In genomic region chr5:180122875-180123274, GRCh38 we compare ENCODE assay signal across 37 cellular contexts.
"Had no signal": no experiment of that assay in that cellular context is flagged by ENCODE, and none has a peak within 500 bp of the region (broad histone marks: within the 10 kb centered on the region; RNA-seq: fewer than 3 reads in every experiment).

No MANE protein-coding gene starts in this region.

- FAIRE-seq: astrocyte had no signal

- H3K27ac ChIP-seq: adrenal gland, body of pancreas, brain microvascular endothelial cell, breast epithelium, cardiac muscle cell had no signal

- H3K36me3 Mint-ChIP-seq: activated CD4-positive, alpha-beta memory T cell treated with anti-CD3 and anti-CD28 coated beads for 36 hours; activated naive CD4-positive, alpha-beta T cell treated with anti-CD3 and anti-CD28 coated beads, Interleukin-2, amount 10 ng/mL, durations not matched to agents 7 days and 5 days; activated naive CD4-positive, alpha-beta T cell treated with anti-CD3 and anti-CD28 coated beads, Interleukin-2, amount 50 U/mL, for 72 hours; activated naive CD8-positive, alpha-beta T cell treated with anti-CD3 and anti-CD28 coated beads for 36 hours had no signal

- H3K36me3 ChIP-seq: adrenal gland, brain microvascular endothelial cell, breast epithelium, cardiac muscle cell had no signal

- ATAC-seq: activated CD8-positive, alpha-beta T cell treated with anti-CD3 and anti-CD28 coated beads for 36 hours; activated naive CD4-positive, alpha-beta T cell treated with anti-CD3 and anti-CD28 coated beads, Interleukin-2, amount 50 U/mL, for 72 hours; activated T-cell treated with anti-CD3 and anti-CD28 coated beads, Interleukin-2, amount 50 U/mL, for 4 hours; activated T-cell treated with anti-CD3 and anti-CD28 coated beads, Interleukin-2, amount 50 U/mL, for 72 hours; activated T-helper 17 cell treated with anti-CD3 and anti-CD28 coated beads, Interleukin-2, amount 50 U/mL, for 72 hours; body of pancreas had no signal

- H3K4me3 Mint-ChIP-seq: activated B cell treated with CpG ODN at 0.5 μM for 24 hours; activated CD4-positive, alpha-beta memory T cell treated with anti-CD3 and anti-CD28 coated beads for 36 hours; activated CD4-positive, alpha-beta T cell treated with anti-CD3 and anti-CD28 coated beads, Interleukin-2, amount 10 ng/mL, durations not matched to agents 24 days and 14 days; activated CD8-positive, alpha-beta T cell treated with anti-CD3 and anti-CD28 coated beads for 36 hours; activated naive CD4-positive, alpha-beta T cell treated with anti-CD3 and anti-CD28 coated beads, Interleukin-2, amount 10 ng/mL, durations not matched to agents 7 days and 5 days; activated naive CD8-positive, alpha-beta T cell treated with anti-CD3 and anti-CD28 coated beads for 36 hours; activated T-cell treated with anti-CD3 and anti-CD28 coated beads, Interleukin-2, amount 50 U/mL, for 4 hours; activated T-cell treated with anti-CD3 and anti-CD28 coated beads, Interleukin-2, amount 50 U/mL, for 72 hours; activated T-helper 1 cell treated with anti-CD3 and anti-CD28 coated beads, Interleukin-12 subunit alpha, Interleukin-12 subunit beta, Interleukin-2, Interleukin-4 antibody, amounts not matched to agents 30 ng/mL and 10 ng/mL and 1 ng/mL, durations not matched to agents 14 hours and 24 hours and 36 hours; activated T-helper 17 cell treated with anti-CD3 and anti-CD28 coated beads, Interleukin-2, amount 50 U/mL, for 72 hours; central memory CD8-positive, alpha-beta T cell; T-helper 1 cell treated with Interleukin-12 subunit alpha and Interleukin-12 subunit beta and Interleukin-4 antibody, amounts not matched to agents 30 μg/mL and 1 μg/mL, for 36 hours; T-helper 2 cell treated with Interferon-gamma antibody and Interleukin-4, amounts not matched to agents 5 μg/mL and 100 μg/mL, for 36 hours had no signal

- H3K9me3 Mint-ChIP-seq: activated B cell treated with CpG ODN at 0.5 μM for 24 hours; activated CD4-positive, alpha-beta memory T cell treated with anti-CD3 and anti-CD28 coated beads for 36 hours; activated CD4-positive, alpha-beta T cell treated with anti-CD3 and anti-CD28 coated beads, Interleukin-2, amount 10 ng/mL, durations not matched to agents 24 days and 14 days; activated CD8-positive, alpha-beta T cell treated with anti-CD3 and anti-CD28 coated beads for 36 hours; activated naive CD4-positive, alpha-beta T cell treated with anti-CD3 and anti-CD28 coated beads, Interleukin-2, amount 10 ng/mL, durations not matched to agents 7 days and 5 days; activated naive CD4-positive, alpha-beta T cell treated with anti-CD3 and anti-CD28 coated beads, Interleukin-2, amount 50 U/mL, for 72 hours; activated naive CD8-positive, alpha-beta T cell treated with anti-CD3 and anti-CD28 coated beads for 36 hours; activated T-cell treated with anti-CD3 and anti-CD28 coated beads, Interleukin-2, amount 50 U/mL, for 4 hours; activated T-cell treated with anti-CD3 and anti-CD28 coated beads, Interleukin-2, amount 50 U/mL, for 72 hours; activated T-helper 1 cell treated with anti-CD3 and anti-CD28 coated beads, Interleukin-12 subunit alpha, Interleukin-12 subunit beta, Interleukin-2, Interleukin-4 antibody, amounts not matched to agents 30 ng/mL and 10 ng/mL and 1 ng/mL, durations not matched to agents 14 hours and 24 hours and 36 hours; activated T-helper 17 cell treated with anti-CD3 and anti-CD28 coated beads, Interleukin-2, amount 50 U/mL, for 72 hours; central memory CD8-positive, alpha-beta T cell; T-helper 1 cell treated with Interleukin-12 subunit alpha and Interleukin-12 subunit beta and Interleukin-4 antibody, amounts not matched to agents 30 μg/mL and 1 μg/mL, for 36 hours; T-helper 2 cell treated with Interferon-gamma antibody and Interleukin-4, amounts not matched to agents 5 μg/mL and 100 μg/mL, for 36 hours had no signal

- H3K9me3 ChIP-seq: adrenal gland, body of pancreas, breast epithelium had no signal

- H3K4me1 ChIP-seq: adrenal gland had no signal

- DNase-seq: activated B cell treated with CpG ODN at 0.5 μM for 24 hours; activated CD4-positive, alpha-beta memory T cell treated with anti-CD3 and anti-CD28 coated beads for 36 hours; activated CD4-positive, alpha-beta T cell treated with anti-CD3 and anti-CD28 coated beads for 4 hours; activated CD4-positive, alpha-beta T cell treated with anti-CD3 and anti-CD28 coated beads, Interleukin-2, amount 10 ng/mL, durations not matched to agents 24 days and 14 days; activated CD4-positive, alpha-beta T cell treated with anti-CD3 and anti-CD28 coated beads, Interleukin-2, amount 50 U/mL, for 1 hour; activated CD4-positive, alpha-beta T cell treated with anti-CD3 and anti-CD28 coated beads, Interleukin-2, amount 50 U/mL, for 4 hours; activated CD4-positive, CD25-positive, alpha-beta regulatory T cell treated with anti-CD3 and anti-CD28 coated beads, Interleukin-2, amount 50 U/mL, for 72 hours; activated CD8-positive, alpha-beta memory T cell treated with anti-CD3 and anti-CD28 coated beads, Interleukin-2, amount 50 U/mL, for 4 hours; activated CD8-positive, alpha-beta T cell treated with anti-CD3 and anti-CD28 coated beads for 36 hours; activated effector memory CD4-positive, alpha-beta T cell treated with anti-CD3 and anti-CD28 coated beads, Interleukin-2, amount 50 U/mL, for 16 hours; activated gamma-delta T cell treated with Interleukin-2 at 50 U/mL for 16 hours; activated naive CD4-positive, alpha-beta T cell; activated naive CD4-positive, alpha-beta T cell treated with anti-CD3 and anti-CD28 coated beads, Interleukin-2, amount 10 ng/mL, durations not matched to agents 7 days and 5 days; activated naive CD8-positive, alpha-beta T cell treated with anti-CD3 and anti-CD28 coated beads for 36 hours; activated T-cell treated with anti-CD3 and anti-CD28 coated beads for 4 hours; activated T-cell treated with anti-CD3 and anti-CD28 coated beads, Interleukin-2, amount 50 U/mL, for 1 hour; activated T-cell treated with anti-CD3 and anti-CD28 coated beads, Interleukin-2, amount 50 U/mL, for 4 hours; activated T-cell treated with anti-CD3 and anti-CD28 coated beads, Interleukin-2, amount 50 U/mL, for 72 hours; adrenal gland; amniotic stem cell; aorta; body of pancreas; brain microvascular endothelial cell; caudate nucleus; cerebellar nuclear complex; T-helper 1 cell; T-helper 2 cell; T-helper 9 cell had no signal

- H3K4me3 ChIP-seq: adrenal gland, body of pancreas, breast epithelium, cardiac muscle cell had no signal

- H3K27ac Mint-ChIP-seq: activated B cell treated with CpG ODN at 0.5 μM for 24 hours; activated CD4-positive, alpha-beta memory T cell treated with anti-CD3 and anti-CD28 coated beads for 36 hours; activated CD4-positive, alpha-beta T cell treated with anti-CD3 and anti-CD28 coated beads, Interleukin-2, amount 10 ng/mL, durations not matched to agents 24 days and 14 days; activated CD8-positive, alpha-beta T cell treated with anti-CD3 and anti-CD28 coated beads for 36 hours; activated naive CD4-positive, alpha-beta T cell treated with anti-CD3 and anti-CD28 coated beads, Interleukin-2, amount 10 ng/mL, durations not matched to agents 7 days and 5 days; activated naive CD4-positive, alpha-beta T cell treated with anti-CD3 and anti-CD28 coated beads, Interleukin-2, amount 50 U/mL, for 72 hours; activated naive CD8-positive, alpha-beta T cell treated with anti-CD3 and anti-CD28 coated beads for 36 hours; activated T-cell treated with anti-CD3 and anti-CD28 coated beads, Interleukin-2, amount 50 U/mL, for 72 hours; activated T-helper 1 cell treated with anti-CD3 and anti-CD28 coated beads, Interleukin-12 subunit alpha, Interleukin-12 subunit beta, Interleukin-2, Interleukin-4 antibody, amounts not matched to agents 30 ng/mL and 10 ng/mL and 1 ng/mL, durations not matched to agents 14 hours and 24 hours and 36 hours; activated T-helper 17 cell treated with anti-CD3 and anti-CD28 coated beads, Interleukin-2, amount 50 U/mL, for 72 hours; T-helper 1 cell treated with Interleukin-12 subunit alpha and Interleukin-12 subunit beta and Interleukin-4 antibody, amounts not matched to agents 30 μg/mL and 1 μg/mL, for 36 hours; T-helper 2 cell treated with Interferon-gamma antibody and Interleukin-4, amounts not matched to agents 5 μg/mL and 100 μg/mL, for 36 hours had no signal

- H3K27me3 Mint-ChIP-seq: activated CD4-positive, alpha-beta memory T cell treated with anti-CD3 and anti-CD28 coated beads for 36 hours; activated naive CD4-positive, alpha-beta T cell treated with anti-CD3 and anti-CD28 coated beads, Interleukin-2, amount 10 ng/mL, durations not matched to agents 7 days and 5 days had no signal

- H3K27me3 ChIP-seq: cardiac muscle cell had no signal

- H3K4me1 Mint-ChIP-seq: activated B cell treated with CpG ODN at 0.5 μM for 24 hours; activated naive CD4-positive, alpha-beta T cell treated with anti-CD3 and anti-CD28 coated beads, Interleukin-2, amount 10 ng/mL, durations not matched to agents 7 days and 5 days; activated naive CD8-positive, alpha-beta T cell treated with anti-CD3 and anti-CD28 coated beads for 36 hours; activated T-helper 17 cell treated with anti-CD3 and anti-CD28 coated beads, Interleukin-2, amount 50 U/mL, for 72 hours; central memory CD8-positive, alpha-beta T cell had no signal
